In genomic region chr16:68309798-68310197, GRCh38 we compare ENCODE assay signal across 9 cellular contexts. TPM values are rescaled to one million over a fixed set of nuclear protein-coding genes. Genes with fewer than 3 reads are reported as not detected.
DNase-seq lines count a peak whose midpoint lies in the region; ATAC-seq and TF ChIP-seq lines count a peak whose summit lies in the region.
"Had no signal": no experiment of that assay in that cellular context is flagged by ENCODE, and none has a peak within 500 bp of the region (broad histone marks: within the 10 kb centered on the region; RNA-seq: fewer than 3 reads in every experiment).

No MANE protein-coding gene starts in this region.

- peaks cover 21% of the 10 kb centered on the region for H3K4me1 Mint-ChIP-seq in progenitor cell of endocrine pancreas (ENCODE audit: low read depth)

- WGBS in esophagus, 2 donors: 37 to 38% methylated on average over 6 of the region's 6 CpGs

- peaks cover 8% of the 10 kb centered on the region for H3K36me3 Mint-ChIP-seq in progenitor cell of endocrine pancreas (ENCODE audit: insufficient read depth)

- H3K4me1 ChIP-seq in RWPE2 (ENCODE audit: insufficient read depth, poor library complexity, severe bottlenecking) (peaks cover 3% of the 10 kb centered on the region), esophagus (ENCODE audit: control insufficient read depth in 2 of 2, insufficient read depth in 2 of 2, low read length in 1 of 2) (peaks cover 4 to 6% of the 10 kb centered on the region in 2 donors)

- H3K27me3 Mint-ChIP-seq in progenitor cell of endocrine pancreas: no peaks in the 10 kb centered on the region

- no peak overlapping the region for H3K27ac ChIP-seq in RWPE2 (ENCODE audit: poor library complexity, severe bottlenecking)
- H3K27ac ChIP-seq in esophagus (ENCODE audit: low read depth in 2 of 2, low read length in 1 of 2): no peak overlapping the region

- H3K9me3 ChIP-seq in RWPE2 (ENCODE audit: severe bottlenecking) (no peaks in the 10 kb centered on the region), esophagus (ENCODE audit: control insufficient read depth in 2 of 2, insufficient read depth in 1 of 2, low read depth in 1 of 2, low read length in 1 of 2) (no peaks in the 10 kb centered on the region)

- no peak for ATAC-seq in RWPE2 (ENCODE audit: low read depth)
- no peak for ATAC-seq in GM21381 (IDR thresholded peaks at IDR 0.05; ENCODE audit: unreplicated experiment)
- ATAC-seq in HG03108 (IDR thresholded peaks at IDR 0.05; ENCODE audit: unreplicated experiment): no peak

- DNase-seq in GM06990 (ENCODE audit: extremely low read depth, insufficient read length) (no peak), RWPE2 (ENCODE audit: low spot score) (no peak), progenitor cell of endocrine pancreas (ENCODE audit: low spot score, unreplicated experiment) (no peak), kidney tubule cell (ENCODE audit: low spot score) (no peak)
- DNase-seq in stimulated activated CD4-positive, alpha-beta T cell treated with anti-CD3 and anti-CD28 coated beads, Interleukin-2, amount 100 ng/mL, for 24 hours: no peak
- DNase-seq: activated CD4-positive, alpha-beta T cell treated with anti-CD3 and anti-CD28 coated beads, Interleukin-2, amount 50 U/mL, for 4 hours had no signal

- peak overlapping the region; percentile 97 for H3K4me3 ChIP-seq in GM06990 (replicated peaks; ENCODE audit: low read depth, low read length)
- H3K4me3 ChIP-seq in RWPE2 (ENCODE audit: severe bottlenecking): peak overlapping the region; percentile 66
- H3K4me3 ChIP-seq in esophagus (ENCODE audit: low read depth in 1 of 2, low read length in 2 of 2): peak overlapping the region; percentile 94 to 95

- H3K4me3 Mint-ChIP-seq in progenitor cell of endocrine pancreas (ENCODE audit: low read depth): peak overlapping the region; percentile 98

- no peaks in the 10 kb centered on the region for H3K27me3 ChIP-seq in GM06990 (replicated peaks; ENCODE audit: control insufficient read depth, insufficient read depth, low read length)
- H3K27me3 ChIP-seq in RWPE2 (ENCODE audit: insufficient read depth, poor library complexity, severe bottlenecking): no peaks in the 10 kb centered on the region
- no peaks in the 10 kb centered on the region for H3K27me3 ChIP-seq in esophagus (ENCODE audit: control insufficient read depth in 1 of 2, insufficient read depth in 2 of 2, low read length in 2 of 2)

- H3K27ac Mint-ChIP-seq in progenitor cell of endocrine pancreas: peak overlapping the region; percentile 98

- TF ChIP-seq CTCF in GM06990 (IDR thresholded peaks at IDR 0.05; ENCODE audit: insufficient read depth, low read length, poor library complexity, severe bottlenecking) (no peak), RWPE2 (IDR thresholded peaks at IDR 0.05; ENCODE audit: poor library complexity, severe bottlenecking) (no peak), progenitor cell of endocrine pancreas (IDR thresholded peaks at IDR 0.05; ENCODE audit: unreplicated experiment) (no peak)

- no peaks in the 10 kb centered on the region for H3K9me3 Mint-ChIP-seq in progenitor cell of endocrine pancreas (ENCODE audit: low read depth)

- H3K36me3 ChIP-seq in GM06990 (ENCODE audit: control insufficient read depth, insufficient read depth, low read length): no peaks in the 10 kb centered on the region; the same call in none of the 2 replicates
- H3K36me3 ChIP-seq in RWPE2 (ENCODE audit: low read depth): peaks cover 66% of the 10 kb centered on the region
- peaks cover 0 to 7% of the 10 kb centered on the region in 2 donors for H3K36me3 ChIP-seq in esophagus (ENCODE audit: control insufficient read depth in 2 of 2, insufficient read depth in 2 of 2, low read length in 1 of 2)

RNA-seq across cellular contexts. Expression of gene SLC7A6OS, which starts 0.9 kb away (rescaled TPM):
- polyA plus RNA-seq in esophagus: 1 to 10 TPM; 4.4 to 4.9 TPM
- 23.9 and 25.9 TPM in 2 replicates for total RNA-seq in progenitor cell of endocrine pancreas

RNA-seq across cellular contexts. Expression of gene PRMT7, which starts 1.0 kb away (rescaled TPM):
- polyA plus RNA-seq in esophagus: 10 to 100 TPM; 22.6 to 36.0 TPM
- 60.0 and 70.5 TPM in 2 replicates for total RNA-seq in progenitor cell of endocrine pancreas

RNA-seq across cellular contexts. Expression of gene SLC7A6, which starts 45.5 kb away (rescaled TPM):
- polyA plus RNA-seq in esophagus: 1 to 10 TPM; 4.1 to 4.2 TPM
- 11.3 and 11.6 TPM in 2 replicates for total RNA-seq in progenitor cell of endocrine pancreas
